Comparison of ENCODE assay signal across 9 cellular contexts in the genomic region with DNA sequence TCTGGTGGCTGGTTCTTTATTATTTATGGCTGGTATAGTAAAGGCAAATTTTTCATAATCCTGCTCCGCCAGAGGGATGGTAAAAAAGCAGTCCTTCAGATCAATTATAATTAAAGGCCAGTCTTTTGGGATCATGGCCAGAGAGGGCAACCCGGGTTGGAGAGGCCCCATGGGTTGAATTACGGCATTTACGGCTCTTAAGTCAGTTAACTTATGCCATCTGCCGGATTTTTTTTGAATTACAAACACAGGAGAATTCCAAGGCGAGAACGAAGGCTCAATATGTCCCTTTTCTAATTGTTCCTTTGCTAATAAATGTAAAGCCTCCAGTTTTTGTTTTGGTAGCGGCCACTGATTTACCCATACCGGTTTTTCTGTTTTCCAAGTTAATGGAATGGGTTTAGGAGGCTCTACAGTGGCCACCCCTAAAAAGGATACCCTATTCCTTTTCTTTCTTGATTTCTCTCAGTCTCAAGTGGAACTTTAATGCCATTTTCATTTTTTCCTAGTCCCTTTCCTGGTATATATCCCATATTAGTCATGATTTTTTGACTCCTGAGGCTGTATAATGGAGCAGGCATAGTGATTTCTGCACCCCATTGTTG. TPM values are rescaled to one million over a fixed set of nuclear protein-coding genes. Genes with fewer than 3 reads are reported as not detected.
DNase-seq lines count a peak whose midpoint lies in the region; ATAC-seq, FAIRE-seq and TF ChIP-seq lines count a peak whose summit lies in the region.
"Not testable (repeated sequence)": the region's sequence is repeated elsewhere in the genome, so short reads cannot be mapped to it uniquely, and the experiment has no call there.
"Had no signal": no experiment of that assay in that cellular context is flagged by ENCODE, and none has a peak within 500 bp of the region (broad histone marks: within the 10 kb centered on the region; RNA-seq: fewer than 3 reads in every experiment).

No MANE protein-coding gene starts in this region.

- H3K9ac ChIP-seq in K562 (ENCODE audit: insufficient read depth in 1 of 2, low read depth in 2 of 2, low read length in 2 of 2), result not testable (repeated sequence)

- not testable (repeated sequence) for H3K4me3 ChIP-seq in Jurkat, Clone E6-1 (ENCODE audit: low read length); K562; fibroblast of villous mesenchyme (ENCODE audit: low read depth, low read length); thyroid gland (replicated peaks in 1 of 3)

- H2AFZ ChIP-seq in K562 (ENCODE audit: low read depth, low read length), result not testable (repeated sequence)

- H3K36me3 ChIP-seq in K562 (ENCODE audit: control insufficient read depth, insufficient read depth, low read length); thyroid gland: not testable (repeated sequence)

- POLR2A ChIA-PET in K562 (lab: Yijun Ruan, JAX), result not testable (repeated sequence)

- H3K9me1 ChIP-seq in K562 (ENCODE audit: control insufficient read depth, insufficient read depth, low read length), result not testable (repeated sequence)

- in situ Hi-C loops in SK-MEL-5 (cut with HindIII; ENCODE audit: low pct_unique_long_range_greater_than_20kb, low sequenced_read_pairs), result not testable (repeated sequence)
- in situ Hi-C loops in K562 (cut with MboI), result loop anchor here (25.0 kb wide), 2 partner anchors 484 to 634 kb away; a partner anchor contains a TSS

- ATAC-seq in K562, result not testable (repeated sequence)

- not testable (repeated sequence) for H3K27me3 ChIP-seq in K562 (ENCODE audit: control insufficient read depth in 2 of 2, insufficient read depth in 2 of 2, low read length in 2 of 2); thyroid gland

- intact Hi-C loops in K562 (cut with micrococcal nuclease), result loop anchor here (1.0 to 10.0 kb wide), 5 partner anchors 38 to 181 kb away; no protein-coding TSS in a partner anchor
- intact Hi-C loops in thyroid gland (cut with DNase I), result not testable (repeated sequence)

- H4K20me1 ChIP-seq in K562 (replicated peaks; ENCODE audit: control insufficient read depth, insufficient read depth, low read length), result not testable (repeated sequence)

- H3K79me2 ChIP-seq in K562 (ENCODE audit: control insufficient read depth, insufficient read depth, low read length), result not testable (repeated sequence)

- H3K9me3 ChIP-seq in K562 (replicated peaks; ENCODE audit: control insufficient read depth, insufficient read depth, low read depth, low read length); thyroid gland: not testable (repeated sequence)

- not testable (repeated sequence) for H3K4me2 ChIP-seq in K562 (ENCODE audit: insufficient read depth, low read length)

- peak; percentile 41 for TF ChIP-seq CTCF in D721Med (IDR thresholded peaks at IDR 0.05; ENCODE audit: insufficient read depth, missing control alignments)
- TF ChIP-seq CTCF in K562 (IDR thresholded peaks at IDR 0.05 in 2 of 3, conservative IDR thresholded peaks at IDR 0.05 in 1 of 3; ENCODE audit: insufficient read depth in 2 of 3, low read depth in 1 of 3, low read length in 3 of 3), result peak; percentile 22 to 66 (median 55); a peak in 4 of 6 replicates
- TF ChIP-seq CTCF in fibroblast of villous mesenchyme (IDR thresholded peaks at IDR 0.05; ENCODE audit: insufficient read depth, low read depth, low read length), result peak; percentile 42
- peak; percentile 11 to 53 (median 24) for TF ChIP-seq CTCF in thyroid gland (IDR thresholded peaks at IDR 0.05)

- FAIRE-seq in D721Med (lab: Jason Lieb, UNC), result not testable (repeated sequence)
- peak; percentile 6 for FAIRE-seq in K562 (lab: Jason Lieb, UNC)

- not testable (repeated sequence) for DNase-seq in D721Med (ENCODE audit: insufficient read length, low spot score)
- DNase-seq in Jurkat, Clone E6-1 (ENCODE audit: low read depth, low spot score), result peak; percentile 37
- DNase-seq in NCI-H2196 treated with DMSO at 0.1 percent for 48 hours (lab: John Stamatoyannopoulos, UW; ENCODE audit: unreplicated experiment) (peak; percentile 7), SK-MEL-5 (ENCODE audit: low read depth, low spot score) (peak; percentile 66), K562 (ENCODE audit: extremely low read depth in 1 of 4, low spot score in 3 of 4) (peak in 1 of 4 experiments; percentile 73), fibroblast of villous mesenchyme (ENCODE audit: low read depth) (peak; percentile 66), middle frontal gyrus (ENCODE audit: extremely low spot score, low spot score) (peak; percentile 53), thyroid gland (peak; percentile 17 to 36)

- WGBS in K562 (ENCODE audit: insufficient coverage, low coverage, missing lambda C conversion rate), result 0% methylated on average over 9 of the region's 9 CpGs
- WGBS in thyroid gland, 2 donors, result 3 to 7% methylated on average over 9 of the region's 9 CpGs

- H3K27ac ChIP-seq in K562 (ENCODE audit: extremely low read depth, low read depth, low read length); thyroid gland: not testable (repeated sequence)

- TF ChIP-seq RAD21 in K562 (CRISPR knock-in tag; conservative IDR thresholded peaks at IDR 0.05 in 1 of 2, IDR thresholded peaks at IDR 0.05 in 1 of 2), result peak; percentile 34 to 56

- TF ChIP-seq EP300 in K562 (IDR thresholded peaks at IDR 0.05; ENCODE audit: low read length), result not testable (repeated sequence)

- not testable (repeated sequence) for BruUV-seq in K562 (replicated peaks; lab: Mats Ljungman, UMichigan)

- CTCF ChIA-PET in K562 (lab: Yijun Ruan, JAX; ENCODE audit: low intra/inter-chr PET ratio), result interaction anchor here (0.6 to 3.2 kb wide), 5 partner anchors 39 to 581 kb away, joined by 3 to 17 read pairs (median 6); no protein-coding TSS in a partner anchor

- not testable (repeated sequence) for TF ChIP-seq POLR2A in K562 (conservative IDR thresholded peaks at IDR 0.05); thyroid gland (IDR thresholded peaks at IDR 0.05)

- not testable (repeated sequence) for H3K4me1 ChIP-seq in K562 (replicated peaks in 1 of 2; ENCODE audit: control insufficient read depth in 2 of 2, insufficient read depth in 2 of 2, low read length in 2 of 2); thyroid gland

TF ChIP-seq in K562, 482 proteins besides CTCF, POLR2A, EP300 and RAD21:
- TF ChIP-seq SMC3 (conservative IDR thresholded peaks at IDR 0.05; ENCODE audit: insufficient read depth, low read depth, low read length) (peak; percentile 34; the same call in 1 of the 2 replicates), HNRNPLL (IDR thresholded peaks at IDR 0.05; ENCODE audit: low read depth, low read length, poor library complexity, severe bottlenecking) (peak; percentile 80)

RNA-seq across cellular contexts. Expression of a gene that starts 40.3 kb away (rescaled TPM):
- not detected for polyA plus RNA-seq in Jurkat, Clone E6-1 (2012; ENCODE audit: insufficient read depth, insufficient read length)
- not detected in 2 replicates for total RNA-seq in SK-MEL-5 (2014; rRNA removed; shearing (Covaris generic))
- not detected in 2 replicates for polyA plus RNA-seq in SK-MEL-5 (2015; cell fraction: cytosol; rRNA removed)
- polyA plus RNA-seq in SK-MEL-5 (2015; cell fraction: nucleus; rRNA removed), result not detected in 2 replicates
- total RNA-seq in K562 (2011; cell fraction: chromatin; rRNA removed; ENCODE audit: low replicate concordance), result not detected in 2 replicates
- not detected in 2 replicates for total RNA-seq in K562 (2011; cell fraction: nucleolus; rRNA removed)
- not detected in 2 replicates for total RNA-seq in K562 (2011; cell fraction: nucleoplasm; rRNA removed)
- not detected in 2 replicates for total RNA-seq in K562 (2014; rRNA removed)
- total RNA-seq in K562 (2014; rRNA removed; fragmentation: Illumina TruSeq; extraction: Trizol), result not detected in 2 replicates
- not detected in 2 replicates for total RNA-seq in K562 (2015; rRNA removed; fragmentation: Illumina TruSeq; extraction: Trizol)
- total RNA-seq in K562 (2021), result 0.55 and 1.1 TPM in 2 replicates
- not detected in 2 replicates for polyA plus RNA-seq in K562 (2011; rRNA removed)
- polyA plus RNA-seq in K562 (2011; cell fraction: cytosol; rRNA removed), result not detected in 2 replicates
- not detected in 2 replicates for polyA plus RNA-seq in K562 (2011; cell fraction: nucleus; rRNA removed)
- polyA plus RNA-seq in K562 (2012), result not detected in 2 replicates
- not detected in 2 replicates for polyA plus RNA-seq in K562 (2014; fragmentation: Illumina TruSeq; extraction: Trizol)
- not detected for polyA plus RNA-seq in K562 (2014; fragmentation: Nextera tagmentation; extraction: Ambion mirVana)
- polyA plus RNA-seq in K562 (2014; rRNA removed), result not detected in 2 replicates
- not detected in 2 replicates for polyA minus RNA-seq in K562 (2011; rRNA and poly(A)+ RNA removed)
- polyA minus RNA-seq in K562 (2011; cell fraction: cytosol; rRNA and poly(A)+ RNA removed), result not detected in 2 replicates
- polyA minus RNA-seq in K562 (2011; cell fraction: nucleus; rRNA and poly(A)+ RNA removed), result not detected in 2 replicates
- not detected in 2 replicates for total RNA-seq in fibroblast of villous mesenchyme
- total RNA-seq in thyroid gland, result not detected
- total RNA-seq: activated naive CD4-positive, alpha-beta T cell treated with anti-CD3 and anti-CD28 coated beads, Interleukin-2, amount 50 U/mL, for 72 hours had no signal

RNA-seq across cellular contexts. Expression of a gene that starts 41.3 kb away (rescaled TPM):
- 57.0 TPM for polyA plus RNA-seq in Jurkat, Clone E6-1 (2012; ENCODE audit: insufficient read depth, insufficient read length)
- 7.2 and 8.0 TPM in 2 replicates for total RNA-seq in SK-MEL-5 (2014; rRNA removed; shearing (Covaris generic))
- polyA plus RNA-seq in SK-MEL-5 (2015; cell fraction: cytosol; rRNA removed), result 6.7 and 10.7 TPM in 2 replicates
- polyA plus RNA-seq in SK-MEL-5 (2015; cell fraction: nucleus; rRNA removed), result 2.9 and 14.5 TPM in 2 replicates
- 15.0 and 21.6 TPM in 2 replicates for total RNA-seq in K562 (2011; cell fraction: chromatin; rRNA removed; ENCODE audit: low replicate concordance)
- 10.9 and 13.8 TPM in 2 replicates for total RNA-seq in K562 (2011; cell fraction: nucleolus; rRNA removed)
- total RNA-seq in K562 (2011; cell fraction: nucleoplasm; rRNA removed), result 15.8 and 16.5 TPM in 2 replicates
- total RNA-seq in K562 (2014; rRNA removed), result 18.0 and 23.0 TPM in 2 replicates
- total RNA-seq in K562 (2014; rRNA removed; fragmentation: Illumina TruSeq; extraction: Trizol), result 10.7 and 11.2 TPM in 2 replicates
- 9.2 and 9.8 TPM in 2 replicates for total RNA-seq in K562 (2015; rRNA removed; fragmentation: Illumina TruSeq; extraction: Trizol)
- total RNA-seq in K562 (2021), result 15.9 and 18.3 TPM in 2 replicates
- polyA plus RNA-seq in K562 (2011; rRNA removed), result 10.9 and 17.4 TPM in 2 replicates
- 8.5 and 10.0 TPM in 2 replicates for polyA plus RNA-seq in K562 (2011; cell fraction: cytosol; rRNA removed)
- 20.6 and 22.2 TPM in 2 replicates for polyA plus RNA-seq in K562 (2011; cell fraction: nucleus; rRNA removed)
- polyA plus RNA-seq in K562 (2012), result 18.8 and 21.4 TPM in 2 replicates
- 8.7 and 9.9 TPM in 2 replicates for polyA plus RNA-seq in K562 (2014; fragmentation: Illumina TruSeq; extraction: Trizol)
- 1 to 10 TPM; 3.1 to 4.3 TPM for polyA plus RNA-seq in K562 (2014; fragmentation: Nextera tagmentation; extraction: Ambion mirVana)
- 13.0 and 14.4 TPM in 2 replicates for polyA plus RNA-seq in K562 (2014; rRNA removed)
- 6.6 and 9.4 TPM in 2 replicates for polyA minus RNA-seq in K562 (2011; rRNA and poly(A)+ RNA removed)
- 3.1 and 3.7 TPM in 2 replicates for polyA minus RNA-seq in K562 (2011; cell fraction: cytosol; rRNA and poly(A)+ RNA removed)
- 4.7 and 7.2 TPM in 2 replicates for polyA minus RNA-seq in K562 (2011; cell fraction: nucleus; rRNA and poly(A)+ RNA removed)
- total RNA-seq in fibroblast of villous mesenchyme, result 0.97 and 1.3 TPM in 2 replicates
- 10 to 100 TPM in 3 of 4 donors, 1 to 10 TPM in 1; 5.8 to 35.9 (median 16.5) TPM for total RNA-seq in thyroid gland
